11 cellular contexts compared by ENCODE assay signal in genomic region chr1:147169840-147170674, GRCh38. TPM values are rescaled to one million over a fixed set of nuclear protein-coding genes. Genes with fewer than 3 reads are reported as not detected.
DNase-seq lines count a peak whose midpoint lies in the region; ATAC-seq and TF ChIP-seq lines count a peak whose summit lies in the region.
"Had no signal": no experiment of that assay in that cellular context is flagged by ENCODE, and none has a peak within 500 bp of the region (broad histone marks: within the 10 kb centered on the region; RNA-seq: fewer than 3 reads in every experiment).

No MANE protein-coding gene starts in this region.

- H4K20me1 ChIP-seq in HCT116 (ENCODE audit: insufficient read depth) = peaks cover 2% of the 10 kb centered on the region; the same call in 1 of the 2 replicates

- in situ Hi-C loops in astrocyte of the spinal cord (cut with HindIII; ENCODE audit: low sequenced_read_pairs) = no loop called here

- no peak for TF ChIP-seq RAD21 in HCT116 (IDR thresholded peaks at IDR 0.05; ENCODE audit: low read depth)

- H3K9me2 ChIP-seq in HCT116 (ENCODE audit: insufficient read depth) = no peaks in the 10 kb centered on the region

- DNase-seq in HCT116 (ENCODE audit: low read depth, low spot score) (no peak), astrocyte of the spinal cord (ENCODE audit: low read depth, low spot score) (no peak), lower lobe of right lung (no peak), kidney tubule cell (ENCODE audit: low spot score) (no peak), GDM1 (lab: John Stamatoyannopoulos, UW) (no peak), HuH-7.5 (ENCODE audit: low spot score) (no peak), neuronal stem cell (ENCODE audit: low spot score) (no peak)
- DNase-seq: Kasumi-1, T-helper 9 cell, upper lobe of right lung had no signal

- no peak overlapping the region for H2BK120ac ChIP-seq in neuronal stem cell (ENCODE audit: low read depth, low read length)

- intact Hi-C loops in HCT116 (cut with micrococcal nuclease) (no loop called here), lower lobe of right lung (cut with DNase I) (loop anchor here (10.0 kb wide), 1 partner anchor 75 kb away; the partner anchor contains the start of gene CHD1L)

- BruUV-seq in HCT116 (replicated peaks; lab: Mats Ljungman, UMichigan) = no TSS peak

- H2AK5ac ChIP-seq in neuronal stem cell (ENCODE audit: low read depth, low read length) = no peak overlapping the region

- ATAC-seq in HCT116 = no peak
- no peak for ATAC-seq in lower lobe of right lung
- ATAC-seq: upper lobe of right lung had no signal

- H3K79me2 ChIP-seq in ACC112 (ENCODE audit: control insufficient read depth, insufficient read depth, low read length, unreplicated experiment) (peaks cover 75% of the 10 kb centered on the region), HCT116 (ENCODE audit: insufficient read depth, low read length) (peaks cover 52% of the 10 kb centered on the region)

- no peak overlapping the region for H4K91ac ChIP-seq in neuronal stem cell (ENCODE audit: low read depth, low read length, poor library complexity)

- peaks cover 3% of the 10 kb centered on the region for H3K79me1 ChIP-seq in neuronal stem cell (ENCODE audit: low read depth, low read length)

- peaks cover 61% of the 10 kb centered on the region for H3K4me1 ChIP-seq in ACC112 (ENCODE audit: control insufficient read depth, insufficient read depth, low read length, unreplicated experiment)
- peaks cover 30 to 58% of the 10 kb centered on the region in 2 experiments for H3K4me1 ChIP-seq in HCT116 (ENCODE audit: control insufficient read depth in 1 of 2, insufficient read depth in 2 of 2, low read length in 2 of 2)
- H3K4me1 ChIP-seq in lower lobe of right lung = peaks cover 25% of the 10 kb centered on the region
- H3K4me1 ChIP-seq in neuronal stem cell (ENCODE audit: control insufficient read depth in 2 of 2, insufficient read depth in 1 of 2, low read depth in 1 of 2, low read length in 2 of 2) = peaks cover 2 to 9% of the 10 kb centered on the region in 2 donors

- TF ChIP-seq POLR2A in HCT116 (IDR thresholded peaks at IDR 0.05; ENCODE audit: borderline replicate concordance, extremely low read depth, insufficient read depth, insufficient read length) = no peak

- H3K4me2 ChIP-seq in HCT116 (ENCODE audit: low read length) (peak overlapping the region; percentile 77), neuronal stem cell (ENCODE audit: insufficient read depth, low read length, poor library complexity, severe bottlenecking) (no peak overlapping the region)

- H2AFZ ChIP-seq in ACC112 (ENCODE audit: low read length, unreplicated experiment) (no peak overlapping the region), HCT116 (ENCODE audit: low read depth, low read length, poor library complexity, severe bottlenecking) (no peak overlapping the region), neuronal stem cell (ENCODE audit: low read length) (no peak overlapping the region)

- H3K23ac ChIP-seq in neuronal stem cell (ENCODE audit: low read depth, low read length, poor library complexity) = no peak overlapping the region

- H3K27me3 ChIP-seq in ACC112 (ENCODE audit: insufficient read depth, low read length) (no peaks in the 10 kb centered on the region), HCT116 (ENCODE audit: insufficient read depth, low read length) (no peaks in the 10 kb centered on the region), lower lobe of right lung (ENCODE audit: low read depth) (no peaks in the 10 kb centered on the region), neuronal stem cell (ENCODE audit: control insufficient read depth in 3 of 3, insufficient read depth in 3 of 3, low read depth in 1 of 3, low read length in 3 of 3) (no peaks in the 10 kb centered on the region)
- H3K27me3 ChIP-seq: upper lobe of right lung had no signal

- H3K4me3 ChIP-seq in ACC112 (ENCODE audit: low read depth, low read length) (peak overlapping the region; percentile 90; the same call in 1 of the 2 replicates), HCT116 (replicated peaks in 1 of 2; ENCODE audit: low read depth in 1 of 2, low read length in 2 of 2) (no peak overlapping the region), astrocyte of the spinal cord (ENCODE audit: low read depth, low read length) (peak overlapping the region; percentile 12), lower lobe of right lung (peak overlapping the region; percentile 90), neuronal stem cell (ENCODE audit: low read length in 2 of 2) (peak overlapping the region in 1 of 2 donors; percentile 92)

- POLR2A ChIA-PET in HCT116 (lab: Charles Lee) = no interaction called here

- no peak overlapping the region for H2BK15ac ChIP-seq in neuronal stem cell (ENCODE audit: low read length)

- H2BK5ac ChIP-seq in neuronal stem cell (ENCODE audit: low read length) = no peak overlapping the region

- H2BK12ac ChIP-seq in neuronal stem cell (ENCODE audit: low read length) = no peak overlapping the region

- H3K36me3 ChIP-seq in ACC112 (ENCODE audit: insufficient read depth, low read length) (0 out of 2 replicates have a peak, but pooled peaks cover 3% of the 10 kb centered on the region), HCT116 (ENCODE audit: control insufficient read depth in 1 of 2, insufficient read depth in 2 of 2, low read length in 2 of 2) (peaks cover 0 to 3% of the 10 kb centered on the region in 2 experiments; a peak in 1 of 4 replicates), lower lobe of right lung (peaks cover 26% of the 10 kb centered on the region), neuronal stem cell (replicated peaks in 1 of 2; ENCODE audit: control insufficient read depth in 2 of 2, insufficient read depth in 2 of 2, low read length in 2 of 2) (peaks cover 2 to 32% of the 10 kb centered on the region in 2 donors)

- no peaks in the 10 kb centered on the region for H3K9me3 ChIP-seq in HCT116 (ENCODE audit: control insufficient read depth in 1 of 2, insufficient read depth in 1 of 2, low read depth in 1 of 2, low read length in 2 of 2)
- H3K9me3 ChIP-seq in lower lobe of right lung = no peaks in the 10 kb centered on the region
- H3K9me3 ChIP-seq in neuronal stem cell (replicated peaks in 1 of 2; ENCODE audit: control insufficient read depth in 2 of 2, insufficient read depth in 1 of 2, low read depth in 1 of 2, low read length in 2 of 2) = no peaks in the 10 kb centered on the region
- H3K9me3 ChIP-seq: upper lobe of right lung had no signal

- H3K18ac ChIP-seq in neuronal stem cell (ENCODE audit: low read length) = no peak overlapping the region

- RAD21 ChIA-PET in HCT116 (lab: Charles Lee; ENCODE audit: low non-redundant PET in 1 of 2, low total read pairs in 2 of 2, uncharacterized antibody in 2 of 2, unreplicated experiment in 2 of 2) = no interaction called here

- no peak overlapping the region for H4K8ac ChIP-seq in neuronal stem cell (ENCODE audit: low read depth, low read length)

- H3K4ac ChIP-seq in neuronal stem cell (ENCODE audit: low read length) = no peak overlapping the region

- peak overlapping the region; percentile 88; the same call in 1 of the 2 replicates for H3K27ac ChIP-seq in ACC112 (ENCODE audit: low read depth, low read length)
- no peak overlapping the region for H3K27ac ChIP-seq in HCT116 (ENCODE audit: low read depth, low read length)
- no peak overlapping the region for H3K27ac ChIP-seq in lower lobe of right lung
- no peak overlapping the region for H3K27ac ChIP-seq in neuronal stem cell (replicated peaks; ENCODE audit: low read length)

- CTCF ChIA-PET in HCT116 (lab: Charles Lee) = interaction anchor here (1.0 kb wide), 1 partner anchor 72 kb away, joined by 4 read pairs; the partner anchor contains the start of gene CHD1L

- no peak for TF ChIP-seq CTCF in HCT116 (IDR thresholded peaks at IDR 0.05 in 2 of 3, conservative IDR thresholded peaks at IDR 0.05 in 1 of 3; ENCODE audit: borderline replicate concordance in 1 of 3, insufficient read depth in 1 of 3, low read depth in 2 of 3, low read length in 2 of 3)
- no peak for TF ChIP-seq CTCF in astrocyte of the spinal cord (IDR thresholded peaks at IDR 0.05; ENCODE audit: low read depth, low read length)
- TF ChIP-seq CTCF in lower lobe of right lung (IDR thresholded peaks at IDR 0.05) = no peak

- H3K9ac ChIP-seq in HCT116 (ENCODE audit: low read length) = no peak overlapping the region
- no peak overlapping the region for H3K9ac ChIP-seq in neuronal stem cell (ENCODE audit: low read depth, low read length, poor library complexity)

- no peak overlapping the region for H3K14ac ChIP-seq in neuronal stem cell (ENCODE audit: low read length)

- no CpG with 5 or more reads among the region's 6 CpGs for WGBS in neuronal stem cell (ENCODE audit: extremely low coverage in 2 of 2, insufficient read length in 2 of 2, insufficient replicate concordance in 1 of 2), 2 donors

TF ChIP-seq in HCT116, 20 proteins besides CTCF, POLR2A, EP300 and RAD21:
- TF ChIP-seq ZFX (IDR thresholded peaks at IDR 0.05) (no peak), EGR1 (IDR thresholded peaks at IDR 0.05; ENCODE audit: low read depth) (no peak), CBX3 (IDR thresholded peaks at IDR 0.05; ENCODE audit: low read depth) (no peak), ELF1 (IDR thresholded peaks at IDR 0.05; ENCODE audit: borderline replicate concordance, low read depth) (no peak), TCF7L2 (IDR thresholded peaks at IDR 0.05; ENCODE audit: borderline replicate concordance, extremely low read depth, insufficient read depth, insufficient read length) (no peak), ZBTB33 (IDR thresholded peaks at IDR 0.05; ENCODE audit: extremely low read depth, insufficient replicate concordance, low read length) (no peak), POLR2AphosphoS5 (IDR thresholded peaks at IDR 0.05; ENCODE audit: low read depth, low read length) (no peak)

RNA-seq across cellular contexts. Expression of gene PRKAB2, which starts 2.2 kb away (rescaled TPM):
- total RNA-seq in HCT116 (2021; ENCODE audit: unreplicated experiment) (10.9 TPM), lower lobe of right lung (11.3 TPM)
- 5.3 and 5.5 TPM in 2 replicates for polyA plus RNA-seq in HCT116 (2012)
- polyA plus RNA-seq in neuronal stem cell (2013, experiment 1 of 2) = 15.9 TPM
- 16.0 TPM for polyA plus RNA-seq in neuronal stem cell (2013, experiment 2 of 2)

RNA-seq across cellular contexts. Expression of gene FMO5, which starts 55.1 kb away (rescaled TPM):
- total RNA-seq in HCT116 (2021; ENCODE audit: unreplicated experiment) = 0.27 TPM
- polyA plus RNA-seq in HCT116 (2012) = 0.09 and 0.20 TPM in 2 replicates
- total RNA-seq in lower lobe of right lung = 106 TPM
- 0.24 TPM for polyA plus RNA-seq in neuronal stem cell (2013, experiment 1 of 2)
- 0.33 TPM for polyA plus RNA-seq in neuronal stem cell (2013, experiment 2 of 2)

Comparison
In these comparisons a context has a peak if more than half of its experiments do, and no peak if none do; other contexts are left out.
1. H3K4me3 ChIP-seq: peak in ACC112 (single experiment), astrocyte of the spinal cord (single experiment) and lower lobe of right lung (single experiment); none in HCT116 (0 of 2).
2. RNA of gene FMO5, which starts 55.1 kb away (total RNA-seq): 106 TPM in lower lobe of right lung (single experiment); 0.27 TPM in HCT116 (single experiment); every median in the first group is over 10 times any median in the second.